ENCODE assay signal across 21 cellular contexts in genomic region chr17:27862848-27863247, GRCh38.
"Had no signal": no experiment of that assay in that cellular context is flagged by ENCODE, and none has a peak within 500 bp of the region (broad histone marks: within the 10 kb centered on the region; RNA-seq: fewer than 3 reads in every experiment).

No MANE protein-coding gene starts in this region.

- H3K36me3 ChIP-seq: SJSA1 had no signal

- H3K4me3 ChIP-seq: SJSA1, SK-N-MC had no signal

- H3K27me3 ChIP-seq: SJSA1 had no signal

- H3K27ac ChIP-seq: HL-60, SJSA1, SK-N-MC had no signal

- H3K9me3 ChIP-seq: SJSA1 had no signal

- DNase-seq: KBM-7, MV-4-11, NCI-H1048, NCI-H1105, NCI-H1417, NCI-H1436 treated with DMSO at 0.1 percent for 48 hours, NCI-H1694, NCI-H187 treated with DMSO at 0.1 percent for 48 hours, NCI-H2029 treated with DMSO at 0.1 percent for 48 hours, NCI-H2171 treated with DMSO at 0.1 percent for 48 hours, NCI-H345, NCI-H446 treated with DMSO at 0.1 percent for 48 hours, NCI-H510A treated with DMSO at 0.1 percent for 48 hours, NCI-H526, NCI-H774, Right ventricle myocardium superior, RPMI8226, SIG-M5 had no signal

- H3K4me1 ChIP-seq: SJSA1 had no signal
